Comparison of ENCODE assay signal across 23 cellular contexts in genomic region chr7:24750441-24751055, GRCh38.
"Had no signal": no experiment of that assay in that cellular context is flagged by ENCODE, and none has a peak within 500 bp of the region (broad histone marks: within the 10 kb centered on the region; RNA-seq: fewer than 3 reads in every experiment).

No MANE protein-coding gene starts in this region.

- H3K27me3 Mint-ChIP-seq: brain had no signal

- H3K27ac ChIP-seq: adrenal gland, ascending aorta, spleen, tibial nerve, WERI-Rb-1 had no signal

- H3K4me3 ChIP-seq: adrenal gland, ascending aorta, spleen, tibial nerve had no signal

- DNase-seq: activated CD4-positive, alpha-beta T cell treated with anti-CD3 and anti-CD28 coated beads for 48 hours; activated CD4-positive, alpha-beta T cell treated with anti-CD3 and anti-CD28 coated beads, Interleukin-2, amount 50 U/mL, for 48 hours; activated CD8-positive, alpha-beta memory T cell treated with anti-CD3 and anti-CD28 coated beads for 24 hours; activated effector memory CD4-positive, alpha-beta T cell treated with anti-CD3 and anti-CD28 coated beads, Interleukin-2, amount 50 U/mL, for 16 hours; activated naive CD4-positive, alpha-beta T cell treated with anti-CD3 and anti-CD28 coated beads for 36 hours; activated naive CD8-positive, alpha-beta T cell treated with anti-CD3 and anti-CD28 coated beads for 36 hours; adrenal gland; foreskin fibroblast; kidney; left colon; mammary epithelial cell; posterior cingulate gyrus; right cardiac atrium; spleen; stimulated activated naive CD4-positive, alpha-beta T cell treated with Interleukin-2 at 50 U/mL for 16 hours; T-helper 9 cell; WERI-Rb-1 had no signal

- H3K36me3 ChIP-seq: adrenal gland, ascending aorta, spleen, tibial nerve, WERI-Rb-1 had no signal

- H3K4me3 Mint-ChIP-seq: activated naive CD4-positive, alpha-beta T cell treated with anti-CD3 and anti-CD28 coated beads for 36 hours; activated naive CD8-positive, alpha-beta T cell treated with anti-CD3 and anti-CD28 coated beads for 36 hours; brain; nephron; T-helper 1 cell treated with Interleukin-12 subunit alpha and Interleukin-12 subunit beta and Interleukin-4 antibody, amounts not matched to agents 30 μg/mL and 1 μg/mL, for 36 hours had no signal

- ATAC-seq: activated CD4-positive, CD25-positive, alpha-beta regulatory T cell treated with anti-CD3 and anti-CD28 coated beads, Interleukin-2, amount 50 U/mL, for 24 hours; left colon; right cardiac atrium had no signal

- H3K4me1 Mint-ChIP-seq: nephron had no signal

- H3K4me1 ChIP-seq: adrenal gland, ascending aorta, spleen, tibial nerve had no signal

- H3K27me3 ChIP-seq: adrenal gland, ascending aorta, tibial nerve had no signal

- H3K9me3 Mint-ChIP-seq: activated naive CD4-positive, alpha-beta T cell treated with anti-CD3 and anti-CD28 coated beads for 36 hours; activated naive CD8-positive, alpha-beta T cell treated with anti-CD3 and anti-CD28 coated beads for 36 hours; brain; nephron; T-helper 1 cell treated with Interleukin-12 subunit alpha and Interleukin-12 subunit beta and Interleukin-4 antibody, amounts not matched to agents 30 μg/mL and 1 μg/mL, for 36 hours had no signal

- H3K27ac Mint-ChIP-seq: activated naive CD4-positive, alpha-beta T cell treated with anti-CD3 and anti-CD28 coated beads for 36 hours; activated naive CD8-positive, alpha-beta T cell treated with anti-CD3 and anti-CD28 coated beads for 36 hours; nephron; T-helper 1 cell treated with Interleukin-12 subunit alpha and Interleukin-12 subunit beta and Interleukin-4 antibody, amounts not matched to agents 30 μg/mL and 1 μg/mL, for 36 hours had no signal
